8 cellular contexts compared by ENCODE assay signal in genomic region chr22:46731246-46732040, GRCh38. TPM values are rescaled to one million over a fixed set of nuclear protein-coding genes. Genes with fewer than 3 reads are reported as not detected.
DNase-seq lines count a peak whose midpoint lies in the region; ATAC-seq lines count a peak whose summit lies in the region.

No MANE protein-coding gene starts in this region.

- peak overlapping the region; percentile 55 for H3K27ac ChIP-seq in stomach smooth muscle (ENCODE audit: low read length)

- ATAC-seq in activated CD8-positive, alpha-beta T cell treated with anti-CD3 and anti-CD28 coated beads, Interleukin-2, amount 10 ng/mL, durations not matched to agents 7 days and 5 days: no peak
- ATAC-seq in HG03135 (IDR thresholded peaks at IDR 0.05; ENCODE audit: unreplicated experiment): no peak
- ATAC-seq in HG03354 (IDR thresholded peaks at IDR 0.05; ENCODE audit: poor library complexity, severe bottlenecking, unreplicated experiment): no peak
- no peak for ATAC-seq in GM18502 (IDR thresholded peaks at IDR 0.05; ENCODE audit: poor library complexity, unreplicated experiment)

- H3K27me3 Mint-ChIP-seq in activated CD8-positive, alpha-beta T cell treated with anti-CD3 and anti-CD28 coated beads, Interleukin-2, amount 10 ng/mL, durations not matched to agents 7 days and 5 days (ENCODE audit: low read depth): no peaks in the 10 kb centered on the region

- CTCF ChIA-PET in activated CD8-positive, alpha-beta T cell treated with anti-CD3 and anti-CD28 coated beads, Interleukin-2, amount 10 ng/mL, durations not matched to agents 7 days and 5 days (lab: Charles Lee): interaction anchor here (1.2 to 1.8 kb wide), 2 partner anchors 9 to 28 kb away, joined by 3 to 4 read pairs; no protein-coding TSS in a partner anchor

- H3K9me3 ChIP-seq in stomach smooth muscle (ENCODE audit: control insufficient read depth in 2 of 2, low read length in 2 of 2): no peaks in the 10 kb centered on the region

- H3K9me3 Mint-ChIP-seq in activated CD8-positive, alpha-beta T cell treated with anti-CD3 and anti-CD28 coated beads, Interleukin-2, amount 10 ng/mL, durations not matched to agents 7 days and 5 days (ENCODE audit: insufficient read depth): no peaks in the 10 kb centered on the region

- H3K4me1 ChIP-seq in stomach smooth muscle (ENCODE audit: control insufficient read depth, insufficient read depth, low read length): peaks cover 53% of the 10 kb centered on the region

- no peak overlapping the region for H3K4me3 Mint-ChIP-seq in activated CD8-positive, alpha-beta T cell treated with anti-CD3 and anti-CD28 coated beads, Interleukin-2, amount 10 ng/mL, durations not matched to agents 7 days and 5 days

- H3K9ac ChIP-seq in stomach smooth muscle (ENCODE audit: low read length in 2 of 2): no peak overlapping the region

- peaks cover 37% of the 10 kb centered on the region for H3K4me1 Mint-ChIP-seq in activated CD8-positive, alpha-beta T cell treated with anti-CD3 and anti-CD28 coated beads, Interleukin-2, amount 10 ng/mL, durations not matched to agents 7 days and 5 days (ENCODE audit: low read depth)

- POLR2A ChIA-PET in activated CD8-positive, alpha-beta T cell treated with anti-CD3 and anti-CD28 coated beads, Interleukin-2, amount 10 ng/mL, durations not matched to agents 7 days and 5 days (lab: Charles Lee): interaction anchor here (0.7 kb wide), 1 partner anchor 28 kb away, joined by 3 read pairs; no protein-coding TSS in a partner anchor

- peak; percentile 54 for DNase-seq in NCI-H510A treated with DMSO at 0.1 percent for 48 hours (lab: John Stamatoyannopoulos, UW)
- DNase-seq in NCI-H510A (lab: John Stamatoyannopoulos, UW): no peak
- DNase-seq in activated CD8-positive, alpha-beta T cell treated with anti-CD3 and anti-CD28 coated beads, Interleukin-2, amount 10 ng/mL, durations not matched to agents 7 days and 5 days: no peak
- peak; percentile 19 for DNase-seq in iris pigment epithelial cell (ENCODE audit: low read depth)

- H3K4me3 ChIP-seq in stomach smooth muscle (ENCODE audit: low read length in 2 of 2): peak overlapping the region in 1 of 2 donors; percentile 3

- no peaks in the 10 kb centered on the region for H3K36me3 ChIP-seq in stomach smooth muscle (ENCODE audit: control insufficient read depth in 2 of 2, insufficient read depth in 2 of 2, low read length in 2 of 2)

- H3K36me3 Mint-ChIP-seq in activated CD8-positive, alpha-beta T cell treated with anti-CD3 and anti-CD28 coated beads, Interleukin-2, amount 10 ng/mL, durations not matched to agents 7 days and 5 days (ENCODE audit: low read depth): peaks cover 45% of the 10 kb centered on the region

- no peaks in the 10 kb centered on the region for H3K27me3 ChIP-seq in stomach smooth muscle (ENCODE audit: control insufficient read depth in 1 of 2, insufficient read depth in 2 of 2, low read length in 2 of 2)

- H3K27ac Mint-ChIP-seq in activated CD8-positive, alpha-beta T cell treated with anti-CD3 and anti-CD28 coated beads, Interleukin-2, amount 10 ng/mL, durations not matched to agents 7 days and 5 days: peak overlapping the region; percentile 29

RNA-seq across cellular contexts. Expression of gene CERK, which starts 6.6 kb away (rescaled TPM):
- 10 to 100 TPM; 61.1 to 65.6 TPM for total RNA-seq in activated CD8-positive, alpha-beta T cell treated with anti-CD3 and anti-CD28 coated beads, Interleukin-2, amount 10 ng/mL, durations not matched to agents 7 days and 5 days

RNA-seq across cellular contexts. Expression of gene TBC1D22A, which starts 31.0 kb away (rescaled TPM):
- total RNA-seq in activated CD8-positive, alpha-beta T cell treated with anti-CD3 and anti-CD28 coated beads, Interleukin-2, amount 10 ng/mL, durations not matched to agents 7 days and 5 days: 10 to 100 TPM; 34.1 to 38.7 TPM

Comparison
In these comparisons a context has a peak if more than half of its experiments do, and no peak if none do; other contexts are left out.
1. DNase-seq: peak in NCI-H510A treated with DMSO at 0.1 percent for 48 hours (single experiment) and iris pigment epithelial cell (single experiment); none in NCI-H510A (single experiment) and activated CD8-positive, alpha-beta T cell treated with anti-CD3 and anti-CD28 coated beads, Interleukin-2, amount 10 ng/mL, durations not matched to agents 7 days and 5 days (single experiment).